In the genomic region with DNA sequence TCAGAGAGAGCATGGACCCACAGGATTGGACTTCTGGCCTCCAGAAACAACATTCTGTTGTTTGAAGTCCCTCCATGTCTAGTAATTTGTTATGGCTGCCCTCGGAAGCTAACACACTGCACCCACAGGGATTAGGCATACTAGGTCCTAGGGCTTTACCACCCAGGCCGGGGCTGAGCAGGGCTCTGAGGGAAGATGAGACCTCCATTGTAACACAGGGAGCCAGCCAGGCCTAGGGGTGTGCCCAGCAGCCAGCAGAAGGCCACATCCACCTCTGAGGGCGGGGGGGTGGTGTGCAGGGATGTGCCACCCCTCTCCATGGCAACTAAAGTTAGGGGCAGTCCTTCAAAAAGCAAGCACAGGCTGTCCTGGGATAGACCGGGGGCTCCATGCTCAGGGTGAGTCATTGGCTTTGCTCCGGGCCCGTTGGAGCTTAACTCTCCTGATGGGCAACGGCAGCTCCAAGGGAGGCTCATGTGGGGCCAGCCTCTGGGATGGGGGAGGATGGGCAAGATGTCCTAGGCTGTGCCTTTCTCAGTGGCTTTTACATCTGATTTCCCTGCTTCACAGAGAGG, we compare ENCODE assay signal across 32 cellular contexts.
"Had no signal": no experiment of that assay in that cellular context is flagged by ENCODE, and none has a peak within 500 bp of the region (broad histone marks: within the 10 kb centered on the region; RNA-seq: fewer than 3 reads in every experiment).

No MANE protein-coding gene starts in this region.

- H3K27me3 ChIP-seq: brain microvascular endothelial cell, pancreas had no signal

- H3K27ac ChIP-seq: adrenal gland, brain microvascular endothelial cell, gastroesophageal sphincter, lower lobe of right lung, pancreas, prostate gland, stomach, tibial artery had no signal

- H3K36me3 Mint-ChIP-seq: activated CD8-positive, alpha-beta memory T cell treated with anti-CD3 and anti-CD28 coated beads, Interleukin-2, amount 10 ng/mL, durations not matched to agents 7 days and 5 days; activated naive CD4-positive, alpha-beta T cell treated with anti-CD3 and anti-CD28 coated beads, Interleukin-2, amount 50 U/mL, for 72 hours; stimulated activated naive B cell treated with anti-CD40 and anti-IgM and Interleukin-4, amounts not matched to agents 10 μg/mL and 1 μg/mL and 100 μg/mL, for 72 hours had no signal

- H3K27ac Mint-ChIP-seq: activated B cell treated with CpG ODN at 0.5 μM for 24 hours; activated CD4-positive, alpha-beta T cell treated with anti-CD3 and anti-CD28 coated beads for 36 hours; activated CD8-positive, alpha-beta memory T cell treated with anti-CD3 and anti-CD28 coated beads, Interleukin-2, amount 10 ng/mL, durations not matched to agents 7 days and 5 days; activated CD8-positive, alpha-beta T cell treated with anti-CD3 and anti-CD28 coated beads, Interleukin-2, amount 10 ng/mL, durations not matched to agents 7 days and 5 days; activated naive CD4-positive, alpha-beta T cell treated with anti-CD3 and anti-CD28 coated beads, Interleukin-2, amount 50 U/mL, for 72 hours; activated T-helper 2 cell treated with anti-CD3 and anti-CD28 coated beads, Interferon-gamma antibody, Interleukin-2, Interleukin-4, amounts not matched to agents 10 μg/mL and 5 μg/mL and 100 μg/mL, durations not matched to agents 14 hours and 24 hours and 36 hours; effector memory CD8-positive, alpha-beta T cell; nephron; stimulated activated naive B cell treated with anti-CD40 and anti-IgM and Interleukin-4, amounts not matched to agents 10 μg/mL and 1 μg/mL and 100 μg/mL, for 72 hours; T-helper 2 cell treated with Interferon-gamma antibody and Interleukin-4, amounts not matched to agents 5 μg/mL and 100 μg/mL, for 36 hours had no signal

- H3K4me2 ChIP-seq: smooth muscle cell had no signal

- FAIRE-seq: astrocyte, endothelial cell of umbilical vein, kidney, pancreas, urothelium cell line had no signal

- H3K9me3 ChIP-seq: adrenal gland, gastroesophageal sphincter, lower lobe of right lung, mucosa of descending colon, pancreas, prostate gland, stomach, tibial artery had no signal

- H3K4me3 ChIP-seq: adrenal gland, gastroesophageal sphincter, lower lobe of right lung, mucosa of descending colon, pancreas, prostate gland, smooth muscle cell, stomach, tibial artery had no signal

- H3K36me3 ChIP-seq: adrenal gland, brain microvascular endothelial cell, gastroesophageal sphincter, lower lobe of right lung, pancreas, prostate gland, stomach, tibial artery had no signal

- H3K4me3 Mint-ChIP-seq: activated B cell treated with CpG ODN at 0.5 μM for 24 hours; activated CD4-positive, alpha-beta T cell treated with anti-CD3 and anti-CD28 coated beads for 36 hours; activated CD8-positive, alpha-beta memory T cell treated with anti-CD3 and anti-CD28 coated beads, Interleukin-2, amount 10 ng/mL, durations not matched to agents 7 days and 5 days; activated CD8-positive, alpha-beta T cell treated with anti-CD3 and anti-CD28 coated beads, Interleukin-2, amount 10 ng/mL, durations not matched to agents 7 days and 5 days; effector memory CD8-positive, alpha-beta T cell; nephron; stimulated activated naive B cell treated with anti-CD40 and anti-IgM and Interleukin-4, amounts not matched to agents 10 μg/mL and 1 μg/mL and 100 μg/mL, for 72 hours; T-helper 2 cell treated with Interferon-gamma antibody and Interleukin-4, amounts not matched to agents 5 μg/mL and 100 μg/mL, for 36 hours had no signal

- H3K9me3 Mint-ChIP-seq: activated B cell treated with CpG ODN at 0.5 μM for 24 hours; activated naive CD4-positive, alpha-beta T cell treated with anti-CD3 and anti-CD28 coated beads, Interleukin-2, amount 50 U/mL, for 72 hours; activated T-helper 2 cell treated with anti-CD3 and anti-CD28 coated beads, Interferon-gamma antibody, Interleukin-2, Interleukin-4, amounts not matched to agents 10 μg/mL and 5 μg/mL and 100 μg/mL, durations not matched to agents 14 hours and 24 hours and 36 hours; effector memory CD8-positive, alpha-beta T cell; nephron; stimulated activated naive B cell treated with anti-CD40 and anti-IgM and Interleukin-4, amounts not matched to agents 10 μg/mL and 1 μg/mL and 100 μg/mL, for 72 hours; T-helper 2 cell treated with Interferon-gamma antibody and Interleukin-4, amounts not matched to agents 5 μg/mL and 100 μg/mL, for 36 hours had no signal

- H3K4me1 Mint-ChIP-seq: activated B cell treated with CpG ODN at 0.5 μM for 24 hours; activated CD4-positive, alpha-beta T cell treated with anti-CD3 and anti-CD28 coated beads for 36 hours; activated CD8-positive, alpha-beta memory T cell treated with anti-CD3 and anti-CD28 coated beads, Interleukin-2, amount 10 ng/mL, durations not matched to agents 7 days and 5 days; nephron; stimulated activated naive B cell treated with anti-CD40 and anti-IgM and Interleukin-4, amounts not matched to agents 10 μg/mL and 1 μg/mL and 100 μg/mL, for 72 hours had no signal

- ATAC-seq: activated CD4-positive, alpha-beta T cell treated with anti-CD3 and anti-CD28 coated beads for 36 hours; activated CD8-positive, alpha-beta memory T cell treated with anti-CD3 and anti-CD28 coated beads, Interleukin-2, amount 10 ng/mL, durations not matched to agents 7 days and 5 days; activated CD8-positive, alpha-beta T cell treated with anti-CD3 and anti-CD28 coated beads, Interleukin-2, amount 10 ng/mL, durations not matched to agents 7 days and 5 days; activated naive CD4-positive, alpha-beta T cell treated with anti-CD3 and anti-CD28 coated beads, Interleukin-2, amount 50 U/mL, for 72 hours; effector memory CD8-positive, alpha-beta T cell; gastroesophageal sphincter; left colon; lower lobe of right lung; mucosa of descending colon; pancreas; stimulated activated naive B cell treated with anti-CD40 and anti-IgM and Interleukin-4, amounts not matched to agents 10 μg/mL and 1 μg/mL and 100 μg/mL, for 72 hours had no signal

- H3K4me1 ChIP-seq: adrenal gland, gastroesophageal sphincter, lower lobe of right lung, pancreas, prostate gland, stomach, tibial artery had no signal

- DNase-seq: activated B cell treated with CpG ODN at 0.5 μM for 24 hours; activated CD4-positive, alpha-beta T cell treated with anti-CD3 and anti-CD28 coated beads for 36 hours; activated CD8-positive, alpha-beta memory T cell treated with anti-CD3 and anti-CD28 coated beads, Interleukin-2, amount 10 ng/mL, durations not matched to agents 7 days and 5 days; activated CD8-positive, alpha-beta T cell treated with anti-CD3 and anti-CD28 coated beads, Interleukin-2, amount 10 ng/mL, durations not matched to agents 7 days and 5 days; activated T-cell treated with anti-CD3 and anti-CD28 coated beads, Interleukin-2, amount 50 U/mL, for 48 hours; brain microvascular endothelial cell; cortex of kidney; effector memory CD8-positive, alpha-beta T cell; hippocampal formation; kidney; left colon; lower lobe of right lung; mesendoderm; mucosa of descending colon; pancreas; stimulated activated CD4-positive, alpha-beta T cell treated with anti-CD3 and anti-CD28 coated beads, Interleukin-15, amount 100 ng/mL, for 24 hours; stimulated activated CD4-positive, alpha-beta T cell treated with anti-CD3 and anti-CD28 coated beads, Interleukin-2, amount 100 ng/mL, for 24 hours; stimulated activated naive B cell treated with anti-CD40 and anti-IgM and Interleukin-4, amounts not matched to agents 10 μg/mL and 1 μg/mL and 100 μg/mL, for 72 hours; stomach; T-helper 1 cell; tibial artery had no signal
